Comparison of ENCODE assay signal across 20 cellular contexts in genomic region chr15:66809664-66810063, GRCh38.
"Had no signal": no experiment of that assay in that cellular context is flagged by ENCODE, and none has a peak within 500 bp of the region (broad histone marks: within the 10 kb centered on the region; RNA-seq: fewer than 3 reads in every experiment).

No MANE protein-coding gene starts in this region.

- H3K4me3 ChIP-seq: SJCRH30 had no signal

- H3K27ac ChIP-seq: KMS-11, RWPE1, SJCRH30 had no signal

- H3K36me3 ChIP-seq: SJCRH30 had no signal

- ATAC-seq: Right ventricle myocardium inferior, SK-N-SH treated with all-trans-retinoic acid at 6 μM for 48 hours had no signal

- DNase-seq: Kasumi-1, MM.1S, NCI-H1092 treated with DMSO at 0.1 percent for 48 hours, NCI-H1436, NCI-H187, NCI-H2029, NCI-H2081 treated with DMSO at 0.1 percent for 48 hours, NCI-H2171, NCI-H226, NCI-H446, NCI-H510A, NCI-H524 treated with DMSO at 0.1 percent for 48 hours, NCI-H69, NCI-H774, SHP77 treated with DMSO at 0.1 percent for 48 hours, SJCRH30 had no signal

- H3K9ac ChIP-seq: KMS-11 had no signal

- H3K27me3 ChIP-seq: SJCRH30 had no signal

- H3K4me1 ChIP-seq: SJCRH30 had no signal

- H3K4me2 ChIP-seq: KMS-11 had no signal
